In genomic region chr17:37650419-37651003, GRCh38 we compare ENCODE assay signal across 8 cellular contexts. TPM values are rescaled to one million over a fixed set of nuclear protein-coding genes. Genes with fewer than 3 reads are reported as not detected.
DNase-seq lines count a peak whose midpoint lies in the region; ATAC-seq, FAIRE-seq and TF ChIP-seq lines count a peak whose summit lies in the region.

No MANE protein-coding gene starts in this region.

- no peak overlapping the region for H3K14ac ChIP-seq in H1 (ENCODE audit: insufficient read length)

- H2AFZ ChIP-seq in H1 (ENCODE audit: low read length): no peak overlapping the region

- peak; percentile 20 to 73 (median 68) for TF ChIP-seq CTCF in H1 (IDR thresholded peaks at IDR 0.05; ENCODE audit: control extremely low read depth in 1 of 3, insufficient read depth in 1 of 3, low read depth in 1 of 3, low read length in 3 of 3)
- TF ChIP-seq CTCF in osteocyte (IDR thresholded peaks at IDR 0.05): peak; percentile 67

- H3K27ac Mint-ChIP-seq in osteocyte (ENCODE audit: unreplicated experiment): no peak overlapping the region

- CTCF ChIA-PET in H1 (lab: Charles Lee; ENCODE audit: partially characterized antibody): interaction anchor here (0.6 to 6.1 kb wide), 34 partner anchors 10 to 838 kb away, joined by 3 to 48 read pairs (median 4); no protein-coding TSS in a partner anchor

- no peak overlapping the region for H4K8ac ChIP-seq in H1 (ENCODE audit: extremely low read depth, insufficient read depth, low read length)

- H3K36me3 Mint-ChIP-seq in osteocyte (ENCODE audit: unreplicated experiment): no peaks in the 10 kb centered on the region

- no peak overlapping the region for H3K4me3 Mint-ChIP-seq in osteocyte (ENCODE audit: unreplicated experiment)

- H3K27ac ChIP-seq in H1 (ENCODE audit: low read depth, low read length): no peak overlapping the region

- H3K23me2 ChIP-seq in H1 (ENCODE audit: low read depth, low read length): peaks cover 1% of the 10 kb centered on the region; the same call in 1 of the 2 replicates

- no peaks in the 10 kb centered on the region for H3K79me2 ChIP-seq in H1 (ENCODE audit: control insufficient read depth in 1 of 2, insufficient read depth in 2 of 2, low read length in 2 of 2)

- TF ChIP-seq EP300 in H1 (IDR thresholded peaks at IDR 0.05; ENCODE audit: borderline replicate concordance in 1 of 2, low read depth in 2 of 2, low read length in 2 of 2): no peak

- H3K9ac ChIP-seq in H1 (replicated peaks in 1 of 4; ENCODE audit: extremely low read depth in 1 of 4, low read depth in 3 of 4, low read length in 3 of 4): no peak overlapping the region

- no peaks in the 10 kb centered on the region for H3K9me3 Mint-ChIP-seq in osteocyte (ENCODE audit: unreplicated experiment)

- no peaks in the 10 kb centered on the region for H3K9me3 ChIP-seq in H1 (ENCODE audit: insufficient read depth in 2 of 2, low read depth in 1 of 2, low read length in 1 of 2)

- H2BK15ac ChIP-seq in H1 (ENCODE audit: low read length): no peak overlapping the region

- no peaks in the 10 kb centered on the region for H3K27me3 Mint-ChIP-seq in osteocyte (ENCODE audit: unreplicated experiment)

- POLR2A ChIA-PET in H1 (lab: Charles Lee; ENCODE audit: partially characterized antibody): interaction anchor here (0.6 to 1.0 kb wide), 2 partner anchors 11 to 181 kb away, joined by 3 read pairs; no protein-coding TSS in a partner anchor

- H3K36me3 ChIP-seq in H1 (ENCODE audit: control insufficient read depth in 2 of 4, insufficient read depth in 4 of 4, low read length in 3 of 4): no peaks in the 10 kb centered on the region

- H3K56ac ChIP-seq in H1 (replicated peaks; ENCODE audit: insufficient read length, low read depth, low read length): no peak overlapping the region

- no peaks in the 10 kb centered on the region for H3K4me1 ChIP-seq in H1 (replicated peaks in 1 of 4; ENCODE audit: control insufficient read depth in 3 of 4, insufficient read depth in 4 of 4, low read length in 3 of 4)

- no peak overlapping the region for H2BK120ac ChIP-seq in H1 (replicated peaks; ENCODE audit: low read depth, low read length)

- no peaks in the 10 kb centered on the region for H4K20me1 ChIP-seq in H1 (replicated peaks in 1 of 2; ENCODE audit: control insufficient read depth in 1 of 2, insufficient read depth in 2 of 2, low read length in 2 of 2)

- no peak overlapping the region for H3K23ac ChIP-seq in H1 (ENCODE audit: insufficient read length)

- H3K4me3 ChIP-seq in H1 (ENCODE audit: extremely low read depth in 1 of 4, insufficient read depth in 2 of 4, low read depth in 3 of 4, low read length in 4 of 4): no peak overlapping the region

- H2BK20ac ChIP-seq in H1 (ENCODE audit: low read length): no peak overlapping the region

- no peak overlapping the region for H2AK5ac ChIP-seq in H1 (ENCODE audit: low read depth, low read length)

- H4K5ac ChIP-seq in H1 (ENCODE audit: insufficient read length, low read depth, low read length): no peak overlapping the region

- no peak for ATAC-seq in HG02623 (IDR thresholded peaks at IDR 0.05; ENCODE audit: unreplicated experiment)

- FAIRE-seq in H1 (lab: Jason Lieb, UNC): no peak

- no peak for TF ChIP-seq POLR2A in H1 (IDR thresholded peaks at IDR 0.05; ENCODE audit: control extremely low read depth in 1 of 2, low read depth in 2 of 2, low read length in 2 of 2)

- no peak overlapping the region for H2BK5ac ChIP-seq in H1 (ENCODE audit: low read depth, low read length)

- H3K4me2 ChIP-seq in H1 (ENCODE audit: insufficient read depth in 1 of 2, low read depth in 2 of 2, low read length in 2 of 2): no peak overlapping the region

- peak; percentile 7 for DNase-seq in NCI-H2227 (lab: John Stamatoyannopoulos, UW; ENCODE audit: unreplicated experiment)
- DNase-seq in NCI-H2227 treated with DMSO at 0.1 percent for 48 hours (lab: John Stamatoyannopoulos, UW): no peak
- peak; percentile 53 for DNase-seq in NCI-H748 (lab: John Stamatoyannopoulos, UW; ENCODE audit: unreplicated experiment)
- no peak for DNase-seq in H1 (ENCODE audit: low read depth in 1 of 2, low spot score in 2 of 2)
- DNase-seq in osteocyte (ENCODE audit: extremely low spot score, unreplicated experiment): no peak
- no peak for DNase-seq in ureter (ENCODE audit: low spot score)
- DNase-seq in activated naive CD4-positive, alpha-beta T cell (lab: John Stamatoyannopoulos, UW): no peak

- peaks cover 18% of the 10 kb centered on the region for H3K4me1 Mint-ChIP-seq in osteocyte (ENCODE audit: unreplicated experiment)

- no peak overlapping the region for H3K18ac ChIP-seq in H1 (ENCODE audit: extremely low read depth, low read length)

- no peak overlapping the region for H2BK12ac ChIP-seq in H1 (ENCODE audit: low read depth, low read length)

- H3K27me3 ChIP-seq in H1 (replicated peaks in 1 of 4; ENCODE audit: control insufficient read depth in 3 of 4, extremely low read depth in 1 of 4, insufficient read depth in 3 of 4, low read length in 3 of 4): no peaks in the 10 kb centered on the region; a peak in 3 of 7 replicates

- no peaks in the 10 kb centered on the region for H3K79me1 ChIP-seq in H1 (ENCODE audit: low read depth, low read length)

- peak; percentile 80 to 87 for TF ChIP-seq RAD21 in H1 (IDR thresholded peaks at IDR 0.05 in 1 of 2, conservative IDR thresholded peaks at IDR 0.05 in 1 of 2; ENCODE audit: low read depth in 2 of 2, low read length in 2 of 2)

- H3K4ac ChIP-seq in H1 (replicated peaks; ENCODE audit: insufficient read length, low read depth, low read length): no peak overlapping the region

- WGBS in H1 (ENCODE audit: extremely low coverage in 1 of 2, insufficient coverage in 1 of 2, insufficient read length in 1 of 2, insufficient replicate concordance in 2 of 2, low coverage in 1 of 2, low lambda C conversion rate in 2 of 2, missing lambda C conversion rate in 1 of 2), 2 experiments: 52% methylated on average over 6 of the region's 6 CpGs; no CpG with 5 or more reads in 1 of the 2 experiments

- no peak overlapping the region for H4K91ac ChIP-seq in H1 (replicated peaks; ENCODE audit: insufficient read length, low read length)

TF ChIP-seq in H1, 55 proteins besides CTCF, POLR2A, EP300 and RAD21:
- TF ChIP-seq HDAC6 (IDR thresholded peaks at IDR 0.05; ENCODE audit: low read depth, low read length) (no peak), CBX5 (IDR thresholded peaks at IDR 0.05; ENCODE audit: low read depth, low read length) (no peak), SAP30 (IDR thresholded peaks at IDR 0.05; ENCODE audit: insufficient read depth, insufficient replicate concordance, low read length) (no peak), YY1 (IDR thresholded peaks at IDR 0.05; ENCODE audit: low read depth, low read length) (no peak), ASH2L (IDR thresholded peaks at IDR 0.05; ENCODE audit: low read length) (no peak), SP2 (IDR thresholded peaks at IDR 0.05; ENCODE audit: low read length) (no peak)

RNA-seq across cellular contexts. Expression of gene DDX52, which starts 7.3 kb away (rescaled TPM):
- total RNA-seq in H1 (2021; fragmentation: NEBNext Ultra II Directional; extraction: Animal tissue kit (Norgen Biotek cat#: 25700)): 45.9 and 47.4 TPM in 2 replicates
- 7.4 and 10.0 TPM in 2 replicates for polyA plus RNA-seq in H1 (2011; rRNA removed)
- 12.3 TPM for polyA plus RNA-seq in H1 (2011; cell fraction: cytosol; rRNA removed)
- polyA plus RNA-seq in H1 (2011; cell fraction: nucleus; rRNA removed): 12.7 TPM
- 15.0 to 29.0 TPM (median 18.3 TPM) in 4 replicates for polyA plus RNA-seq in H1 (2012, experiment 1 of 2)
- 1.1 TPM for polyA plus RNA-seq in H1 (2012, experiment 2 of 2)
- polyA plus RNA-seq in H1 (2013, experiment 1 of 2): 40.2 TPM
- 41.0 TPM for polyA plus RNA-seq in H1 (2013, experiment 2 of 2)
- polyA minus RNA-seq in H1 (2011; rRNA and poly(A)+ RNA removed): 16.5 and 31.7 TPM in 2 replicates
- polyA minus RNA-seq in H1 (2011; cell fraction: cytosol; rRNA and poly(A)+ RNA removed): 7.0 TPM
- polyA minus RNA-seq in H1 (2011; cell fraction: nucleus; rRNA and poly(A)+ RNA removed): 29.2 TPM
- total RNA-seq in osteocyte (46.4 and 47.4 TPM in 2 replicates), ureter (37.9 TPM)

RNA-seq across cellular contexts. Expression of gene SYNRG, which starts 41.3 kb away (rescaled TPM):
- 28.6 and 31.7 TPM in 2 replicates for total RNA-seq in H1 (2021; fragmentation: NEBNext Ultra II Directional; extraction: Animal tissue kit (Norgen Biotek cat#: 25700))
- 7.4 and 7.7 TPM in 2 replicates for polyA plus RNA-seq in H1 (2011; rRNA removed)
- polyA plus RNA-seq in H1 (2011; cell fraction: cytosol; rRNA removed): 8.7 TPM
- 15.1 TPM for polyA plus RNA-seq in H1 (2011; cell fraction: nucleus; rRNA removed)
- 12.9 to 18.6 TPM (median 13.7 TPM) in 4 replicates for polyA plus RNA-seq in H1 (2012, experiment 1 of 2)
- 1.0 TPM for polyA plus RNA-seq in H1 (2012, experiment 2 of 2)
- polyA plus RNA-seq in H1 (2013, experiment 1 of 2): 14.3 TPM
- polyA plus RNA-seq in H1 (2013, experiment 2 of 2): 13.9 TPM
- 33.8 and 43.6 TPM in 2 replicates for polyA minus RNA-seq in H1 (2011; rRNA and poly(A)+ RNA removed)
- polyA minus RNA-seq in H1 (2011; cell fraction: cytosol; rRNA and poly(A)+ RNA removed): 8.2 TPM
- polyA minus RNA-seq in H1 (2011; cell fraction: nucleus; rRNA and poly(A)+ RNA removed): 23.0 TPM
- 49.7 and 51.9 TPM in 2 replicates for total RNA-seq in osteocyte
- total RNA-seq in ureter: 65.4 TPM

Comparison
In these comparisons a context has a peak if more than half of its experiments do, and no peak if none do; other contexts are left out.
1. DNase-seq: peak in NCI-H2227 (single experiment) and NCI-H748 (single experiment); none in NCI-H2227 treated with DMSO at 0.1 percent for 48 hours (single experiment), H1 (0 of 2), osteocyte (single experiment), ureter (single experiment) and activated naive CD4-positive, alpha-beta T cell (0 of 4).